Comparison of ENCODE assay signal across 40 cellular contexts in the genomic region with DNA sequence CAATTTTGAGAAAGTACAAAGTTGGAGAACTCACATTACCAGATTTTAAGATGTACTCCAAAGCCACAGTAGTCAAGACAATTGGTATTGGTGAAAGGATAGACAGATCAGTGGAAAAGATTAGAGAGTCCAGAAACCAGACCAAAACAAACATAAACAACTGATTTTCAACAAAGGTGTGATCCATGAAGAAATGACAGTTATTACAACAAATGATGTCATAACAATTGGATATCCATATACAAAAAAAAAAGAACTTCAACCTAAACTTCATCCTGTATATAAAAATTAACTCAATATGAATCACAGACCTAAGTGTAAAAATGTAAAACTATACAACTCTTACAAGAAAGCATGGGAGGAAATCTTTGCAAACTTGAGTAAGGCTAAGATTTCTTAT. TPM values are rescaled to one million over a fixed set of nuclear protein-coding genes. Genes with fewer than 3 reads are reported as not detected.
"Had no signal": no experiment of that assay in that cellular context is flagged by ENCODE, and none has a peak within 500 bp of the region (broad histone marks: within the 10 kb centered on the region; RNA-seq: fewer than 3 reads in every experiment).

No MANE protein-coding gene starts in this region.

- H3K27me3 ChIP-seq: MG63 had no signal

- DNase-seq: Karpas-422, Kasumi-1, MG63, MM.1S, MV-4-11, NCI-H1048, NCI-H1092, NCI-H1092 treated with DMSO at 0.1 percent for 48 hours, NCI-H1105, NCI-H1105 treated with DMSO at 0.1 percent for 48 hours, NCI-H1417, NCI-H1417 treated with DMSO at 0.1 percent for 48 hours, NCI-H1436, NCI-H1436 treated with DMSO at 0.1 percent for 48 hours, NCI-H146, NCI-H1694, NCI-H1694 treated with DMSO at 0.1 percent for 48 hours, NCI-H187, NCI-H187 treated with DMSO at 0.1 percent for 48 hours, NCI-H1930, NCI-H2029, NCI-H2029 treated with DMSO at 0.1 percent for 48 hours, NCI-H2081, NCI-H2081 treated with DMSO at 0.1 percent for 48 hours, NCI-H2107, NCI-H2171, NCI-H2171 treated with DMSO at 0.1 percent for 48 hours, NCI-H2227 treated with DMSO at 0.1 percent for 48 hours, NCI-H226, NCI-H345, NCI-H446, NCI-H446 treated with DMSO at 0.1 percent for 48 hours, NCI-H510A, NCI-H510A treated with DMSO at 0.1 percent for 48 hours, NCI-H524, NCI-H524 treated with DMSO at 0.1 percent for 48 hours had no signal

- H3K4me3 ChIP-seq: MG63 had no signal

RNA-seq across cellular contexts. Expression of a gene that starts 45.7 kb away (rescaled TPM):
- total RNA-seq: LHCN-M2, M059J, MCF 10A, NCI-H460 had no signal
